ENCODE assay signal across 14 cellular contexts in genomic region chr18:48019557-48019956, GRCh38.
DNase-seq lines count a peak whose midpoint lies in the region; ATAC-seq and TF ChIP-seq lines count a peak whose summit lies in the region.
"Had no signal": no experiment of that assay in that cellular context is flagged by ENCODE, and none has a peak within 500 bp of the region (broad histone marks: within the 10 kb centered on the region; RNA-seq: fewer than 3 reads in every experiment).

No MANE protein-coding gene starts in this region.

- WGBS in esophagus squamous epithelium, 2 donors, result 30 to 50% methylated on average over 1 of the region's 2 CpGs

- peak overlapping the region; percentile 29 for H3K27ac Mint-ChIP-seq in T-helper 17 cell
- H3K27ac Mint-ChIP-seq: CD8-positive, alpha-beta memory T cell had no signal

- no peak overlapping the region for H3K4me3 Mint-ChIP-seq in T-helper 17 cell
- H3K4me3 Mint-ChIP-seq: CD8-positive, alpha-beta memory T cell had no signal

- H3K36me3 Mint-ChIP-seq in T-helper 17 cell (ENCODE audit: low read depth), result no peaks in the 10 kb centered on the region

- no peak overlapping the region for H3K27ac ChIP-seq in esophagus squamous epithelium
- H3K27ac ChIP-seq: C4-2B, Peyer's patch, SJSA1 had no signal

- intact Hi-C loops in posterior cingulate gyrus (cut with DNase I) (no loop called here), esophagus squamous epithelium (cut with DNase I) (no loop called here)

- H3K27me3 ChIP-seq in esophagus squamous epithelium, result peaks cover 0 to 20% (median 0%) of the 10 kb centered on the region in 4 donors
- H3K27me3 ChIP-seq: Peyer's patch had no signal

- H3K4me3 ChIP-seq in esophagus squamous epithelium, result no peak overlapping the region
- H3K4me3 ChIP-seq: Peyer's patch, SJSA1 had no signal

- peak; percentile 32 for DNase-seq in activated CD8-positive, alpha-beta memory T cell treated with anti-CD3 and anti-CD28 coated beads, Interleukin-2, amount 50 U/mL, for 48 hours
- DNase-seq in activated CD8-positive, alpha-beta memory T cell treated with anti-CD3 and anti-CD28 coated beads, Interleukin-2, amount 50 U/mL, for 4 hours, result no peak
- DNase-seq in T-helper 17 cell, result no peak
- peak; percentile 57 for DNase-seq in mesenteric fat pad (ENCODE audit: low spot score)
- peak; percentile 33 for DNase-seq in ureter (ENCODE audit: low spot score)
- DNase-seq in posterior cingulate gyrus, result no peak
- DNase-seq in esophagus squamous epithelium (lab: John Stamatoyannopoulos, UW), result no peak
- DNase-seq: CD8-positive, alpha-beta memory T cell; DMS53; NCI-H1930 had no signal

- H3K9me3 ChIP-seq in T-helper 17 cell (ENCODE audit: control insufficient read depth, low read length, poor library complexity, severe bottlenecking) (no peaks in the 10 kb centered on the region), esophagus squamous epithelium (no peaks in the 10 kb centered on the region)
- H3K9me3 ChIP-seq: Peyer's patch, SJSA1 had no signal

- peaks cover 58% of the 10 kb centered on the region for H3K27me3 Mint-ChIP-seq in T-helper 17 cell

- no peak for TF ChIP-seq POLR2A in esophagus squamous epithelium (IDR thresholded peaks at IDR 0.05)

- TF ChIP-seq CTCF in esophagus squamous epithelium (IDR thresholded peaks at IDR 0.05), result no peak

- no peaks in the 10 kb centered on the region for H3K36me3 ChIP-seq in esophagus squamous epithelium
- H3K36me3 ChIP-seq: Peyer's patch, SJSA1 had no signal

- ATAC-seq in T-helper 17 cell (no peak), GM19351 (IDR thresholded peaks at IDR 0.05; ENCODE audit: unreplicated experiment) (no peak)

- H3K4me1 Mint-ChIP-seq in T-helper 17 cell, result peaks cover 7% of the 10 kb centered on the region

- peaks cover 13 to 49% (median 26%) of the 10 kb centered on the region in 3 donors for H3K4me1 ChIP-seq in esophagus squamous epithelium
- H3K4me1 ChIP-seq: Peyer's patch had no signal

Comparison
In these comparisons a context has a peak if more than half of its experiments do, and no peak if none do; other contexts are left out.
1. DNase-seq: peak in activated CD8-positive, alpha-beta memory T cell treated with anti-CD3 and anti-CD28 coated beads, Interleukin-2, amount 50 U/mL, for 48 hours (single experiment), mesenteric fat pad (single experiment) and ureter (single experiment); none in activated CD8-positive, alpha-beta memory T cell treated with anti-CD3 and anti-CD28 coated beads, Interleukin-2, amount 50 U/mL, for 4 hours (single experiment), T-helper 17 cell (0 of 3), posterior cingulate gyrus (0 of 10) and esophagus squamous epithelium (single experiment).